13 cellular contexts compared by ENCODE assay signal in the genomic region with DNA sequence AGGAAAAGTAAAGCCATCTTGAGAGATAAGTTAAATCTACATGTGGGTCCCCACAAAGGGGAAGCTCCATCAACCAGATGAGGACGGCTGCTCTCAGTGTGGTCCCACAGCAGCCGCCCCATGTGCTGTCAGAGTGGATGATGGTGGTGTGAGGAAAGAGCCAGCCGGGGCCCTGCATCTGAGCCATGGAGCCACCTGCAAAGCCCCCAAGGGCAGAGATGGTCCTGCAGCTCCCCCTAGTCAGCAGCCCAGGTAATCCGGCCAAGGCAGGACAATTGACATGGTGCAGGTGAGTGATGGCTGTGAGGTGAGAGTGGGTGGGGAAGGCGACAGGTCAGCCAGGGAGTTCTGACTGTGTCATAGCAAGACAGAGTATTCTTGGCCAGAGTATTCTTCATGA.
DNase-seq lines count a peak whose midpoint lies in the region; ATAC-seq and TF ChIP-seq lines count a peak whose summit lies in the region.
"Had no signal": no experiment of that assay in that cellular context is flagged by ENCODE, and none has a peak within 500 bp of the region (broad histone marks: within the 10 kb centered on the region; RNA-seq: fewer than 3 reads in every experiment).

No MANE protein-coding gene starts in this region.

- no peak overlapping the region for H3K4me3 Mint-ChIP-seq in glutamatergic neuron (ENCODE audit: unreplicated experiment)
- H3K4me3 Mint-ChIP-seq: activated naive CD4-positive, alpha-beta T cell treated with anti-CD3 and anti-CD28 coated beads, Interleukin-2, amount 50 U/mL, for 24 hours had no signal

- ATAC-seq in GM18868 (IDR thresholded peaks at IDR 0.05; ENCODE audit: unreplicated experiment) (peak; percentile 57), HG03565 (IDR thresholded peaks at IDR 0.05; ENCODE audit: unreplicated experiment) (peak; percentile 41), HG03159 (IDR thresholded peaks at IDR 0.05; ENCODE audit: unreplicated experiment) (no peak), HG03196 (IDR thresholded peaks at IDR 0.05; ENCODE audit: unreplicated experiment) (no peak), HG03469 (IDR thresholded peaks at IDR 0.05; ENCODE audit: unreplicated experiment) (no peak)

- TF ChIP-seq CTCF in GM06990 (IDR thresholded peaks at IDR 0.05; ENCODE audit: insufficient read depth, low read length, poor library complexity, severe bottlenecking) (peak; percentile 58), glutamatergic neuron (IDR thresholded peaks at IDR 0.05; ENCODE audit: partially characterized antibody, unreplicated experiment) (no peak)

- no peaks in the 10 kb centered on the region for H3K36me3 ChIP-seq in GM06990 (ENCODE audit: control insufficient read depth, insufficient read depth, low read length)

- H3K27me3 ChIP-seq in GM06990 (replicated peaks; ENCODE audit: control insufficient read depth, insufficient read depth, low read length): no peaks in the 10 kb centered on the region

- H3K27ac Mint-ChIP-seq in glutamatergic neuron (ENCODE audit: unreplicated experiment): no peak overlapping the region
- H3K27ac Mint-ChIP-seq: activated naive CD4-positive, alpha-beta T cell treated with anti-CD3 and anti-CD28 coated beads, Interleukin-2, amount 50 U/mL, for 24 hours had no signal

- H3K4me1 Mint-ChIP-seq in glutamatergic neuron (ENCODE audit: low read depth, unreplicated experiment): no peaks in the 10 kb centered on the region
- H3K4me1 Mint-ChIP-seq: activated naive CD4-positive, alpha-beta T cell treated with anti-CD3 and anti-CD28 coated beads, Interleukin-2, amount 50 U/mL, for 24 hours had no signal

- no peaks in the 10 kb centered on the region for H3K27me3 Mint-ChIP-seq in glutamatergic neuron (ENCODE audit: unreplicated experiment)

- H3K36me3 Mint-ChIP-seq in glutamatergic neuron (ENCODE audit: unreplicated experiment): no peaks in the 10 kb centered on the region
- H3K36me3 Mint-ChIP-seq: activated naive CD4-positive, alpha-beta T cell treated with anti-CD3 and anti-CD28 coated beads, Interleukin-2, amount 50 U/mL, for 24 hours had no signal

- DNase-seq in GM06990 (ENCODE audit: extremely low read depth, insufficient read length) (no peak), germinal center (ENCODE audit: low spot score) (peak; percentile 10), glutamatergic neuron (no peak)
- DNase-seq: activated CD4-positive, alpha-beta T cell treated with anti-CD3 and anti-CD28 coated beads for 48 hours; NCI-H2171; stimulated activated CD4-positive, alpha-beta T cell treated with anti-CD3 and anti-CD28 coated beads, Interleukin-4, amount 100 ng/mL, for 24 hours had no signal

- no peak overlapping the region for H3K4me3 ChIP-seq in GM06990 (replicated peaks; ENCODE audit: low read depth, low read length)
- H3K4me3 ChIP-seq: SK-N-MC had no signal

- peaks cover 1% of the 10 kb centered on the region for H3K9me3 Mint-ChIP-seq in glutamatergic neuron (ENCODE audit: unreplicated experiment)
- H3K9me3 Mint-ChIP-seq: activated naive CD4-positive, alpha-beta T cell treated with anti-CD3 and anti-CD28 coated beads, Interleukin-2, amount 50 U/mL, for 24 hours had no signal

Comparison
In these comparisons a context has a peak if more than half of its experiments do, and no peak if none do; other contexts are left out.
1. ATAC-seq: peak in GM18868 (single experiment) and HG03565 (single experiment); none in HG03159 (single experiment), HG03196 (single experiment) and HG03469 (single experiment).